Comparison of ENCODE assay signal across 20 cellular contexts in genomic region chr3:48697952-48698351, GRCh38. TPM values are rescaled to one million over a fixed set of nuclear protein-coding genes. Genes with fewer than 3 reads are reported as not detected.
DNase-seq lines count a peak whose midpoint lies in the region; ATAC-seq and TF ChIP-seq lines count a peak whose summit lies in the region.
"Had no signal": no experiment of that assay in that cellular context is flagged by ENCODE, and none has a peak within 500 bp of the region (broad histone marks: within the 10 kb centered on the region; RNA-seq: fewer than 3 reads in every experiment).

No MANE protein-coding gene starts in this region.

- no TSS peak for BruUV-seq in OCI-LY7 (replicated peaks; lab: Mats Ljungman, UMichigan)

- no peaks in the 10 kb centered on the region for H3K27me3 ChIP-seq in tibial nerve
- H3K27me3 ChIP-seq: heart right ventricle had no signal

- POLR2A ChIA-PET in OCI-LY7 (lab: Charles Lee), result interaction anchor here (1.0 kb wide), 1 partner anchor 10 kb away, joined by 3 read pairs; no protein-coding TSS in a partner anchor

- 80 to 82% methylated on average over 3 of the region's 3 CpGs for WGBS in tibial nerve, 2 donors

- H3K27ac ChIP-seq in OCI-LY7 (ENCODE audit: low read depth, low read length, poor library complexity, severe bottlenecking) (no peak overlapping the region), tibial nerve (peak overlapping the region in 3 of 4 donors; percentile 18 to 98 (median 98))
- H3K27ac ChIP-seq: heart right ventricle had no signal

- intact Hi-C loops in OCI-LY7 (cut with micrococcal nuclease; ENCODE audit: unreplicated experiment), result no loop called here

- no peak for TF ChIP-seq POLR2A in tibial nerve (IDR thresholded peaks at IDR 0.05)

- peaks cover 19% of the 10 kb centered on the region for H3K4me1 Mint-ChIP-seq in stimulated activated naive CD8-positive, alpha-beta T cell treated with anti-CD3 and anti-CD28 coated beads, Interleukin-15, amount 100 ng/mL, for 72 hours

- no peak overlapping the region for H3K4me3 ChIP-seq in OCI-LY7 (ENCODE audit: low read depth, low read length, poor library complexity, severe bottlenecking)
- no peak overlapping the region for H3K4me3 ChIP-seq in tibial nerve
- H3K4me3 ChIP-seq: heart right ventricle had no signal

- ATAC-seq in stimulated activated naive CD8-positive, alpha-beta T cell treated with anti-CD3 and anti-CD28 coated beads, Interleukin-15, amount 100 ng/mL, for 72 hours, result peak; percentile 35
- no peak for ATAC-seq in stimulated activated naive CD8-positive, alpha-beta T cell treated with anti-CD3 and anti-CD28 coated beads, Interleukin-15, Interleukin-2, amounts not matched to agents 100 U/mL and 50 U/mL, for 24 hours
- ATAC-seq in esophagus mucosa (peak; percentile 14), HG02759 (IDR thresholded peaks at IDR 0.05; ENCODE audit: unreplicated experiment) (no peak)
- ATAC-seq: effector memory CD8-positive, alpha-beta T cell; heart right ventricle had no signal

- H3K4me3 Mint-ChIP-seq in stimulated activated naive CD8-positive, alpha-beta T cell treated with anti-CD3 and anti-CD28 coated beads, Interleukin-15, amount 100 ng/mL, for 72 hours, result no peak overlapping the region
- H3K4me3 Mint-ChIP-seq: effector memory CD8-positive, alpha-beta T cell had no signal

- H3K79me2 ChIP-seq in OCI-LY7 (ENCODE audit: insufficient read depth, low read depth, low read length), result peaks cover 65% of the 10 kb centered on the region

- peaks cover 4% of the 10 kb centered on the region; the same call in 1 of the 2 replicates for H4K20me1 ChIP-seq in OCI-LY7 (ENCODE audit: insufficient read depth, low read length)

- H3K27me3 Mint-ChIP-seq in stimulated activated naive CD8-positive, alpha-beta T cell treated with anti-CD3 and anti-CD28 coated beads, Interleukin-15, amount 100 ng/mL, for 72 hours, result no peaks in the 10 kb centered on the region
- H3K27me3 Mint-ChIP-seq: effector memory CD8-positive, alpha-beta T cell had no signal

- H3K4me1 ChIP-seq in OCI-LY7 (ENCODE audit: insufficient read depth, low read length, poor library complexity, severe bottlenecking) (no peaks in the 10 kb centered on the region), tibial nerve (peaks cover 0 to 52% (median 10%) of the 10 kb centered on the region in 4 donors)

- H3K9me3 Mint-ChIP-seq in stimulated activated naive CD8-positive, alpha-beta T cell treated with anti-CD3 and anti-CD28 coated beads, Interleukin-15, amount 100 ng/mL, for 72 hours, result peaks cover 0 to 5% of the 10 kb centered on the region in 2 donors
- H3K9me3 Mint-ChIP-seq: effector memory CD8-positive, alpha-beta T cell had no signal

- H3K36me3 ChIP-seq in OCI-LY7 (ENCODE audit: insufficient read depth, low read length), result peaks cover 87% of the 10 kb centered on the region
- H3K36me3 ChIP-seq in tibial nerve, result peaks cover 0 to 39% (median 6%) of the 10 kb centered on the region in 3 donors

- TF ChIP-seq CTCF in OCI-LY7 (conservative IDR thresholded peaks at IDR 0.05; ENCODE audit: low read length), result peak; percentile 46
- TF ChIP-seq CTCF in tibial nerve (IDR thresholded peaks at IDR 0.05), result no peak

- H3K9me3 ChIP-seq in OCI-LY7 (ENCODE audit: low read length) (no peaks in the 10 kb centered on the region), tibial nerve (no peaks in the 10 kb centered on the region)
- H3K9me3 ChIP-seq: heart right ventricle had no signal

- TF ChIP-seq EP300 in tibial nerve (IDR thresholded peaks at IDR 0.05), result no peak

- H3K27ac Mint-ChIP-seq in stimulated activated naive CD8-positive, alpha-beta T cell treated with anti-CD3 and anti-CD28 coated beads, Interleukin-15, amount 100 ng/mL, for 72 hours, result no peak overlapping the region

- H2AFZ ChIP-seq in OCI-LY7 (ENCODE audit: low read length), result no peak overlapping the region

- no peaks in the 10 kb centered on the region for H3K9me2 ChIP-seq in OCI-LY7 (ENCODE audit: insufficient read depth, low read length)

- DNase-seq in stimulated activated naive CD8-positive, alpha-beta T cell treated with anti-CD3 and anti-CD28 coated beads, Interleukin-15, amount 100 ng/mL, for 72 hours, result no peak
- no peak for DNase-seq in stimulated activated naive CD8-positive, alpha-beta T cell treated with anti-CD3 and anti-CD28 coated beads, Interleukin-15, Interleukin-2, amounts not matched to agents 100 U/mL and 50 U/mL, for 24 hours
- DNase-seq in OCI-LY7 (ENCODE audit: low spot score) (no peak), tibial nerve (ENCODE audit: low spot score in 2 of 2) (no peak), NCI-H146 treated with DMSO at 0.1 percent for 48 hours (lab: John Stamatoyannopoulos, UW; ENCODE audit: unreplicated experiment) (no peak), HK-2 (ENCODE audit: unreplicated experiment) (no peak)
- DNase-seq: activated CD4-positive, CD25-positive, alpha-beta regulatory T cell; activated effector memory CD4-positive, alpha-beta T cell treated with Interleukin-2 at 50 U/mL for 16 hours; AML-193; amygdala; central memory CD4-positive, alpha-beta T cell; effector memory CD8-positive, alpha-beta T cell; heart right ventricle; NCI-H2029; NCI-H510A; SHP77; stimulated activated CD4-positive, alpha-beta T cell treated with anti-CD3 and anti-CD28 coated beads, Interleukin-1b, Interleukin-23, amount 100 ng/mL, for 48 hours; T-helper 2 cell had no signal

- CTCF ChIA-PET in OCI-LY7 (lab: Charles Lee; ENCODE audit: unreplicated experiment), result no interaction called here

- no peak overlapping the region for H3K4me2 ChIP-seq in OCI-LY7 (ENCODE audit: low read length)

RNA-seq across cellular contexts. Expression of gene NCKIPSD, which starts 12.2 kb away (rescaled TPM):
- total RNA-seq in OCI-LY7 (2014; rRNA removed; shearing (Covaris generic)), result 34.8 and 42.1 TPM in 2 replicates
- total RNA-seq in OCI-LY7 (2022), result 33.9 and 39.9 TPM in 2 replicates
- 12.6 TPM for total RNA-seq in esophagus mucosa
- 10 to 100 TPM; 32.4 to 88.5 (median 51.8) TPM for total RNA-seq in tibial nerve

RNA-seq across cellular contexts. Expression of gene IP6K2, which starts 19.1 kb away (rescaled TPM):
- 63.4 and 77.0 TPM in 2 replicates for total RNA-seq in OCI-LY7 (2014; rRNA removed; shearing (Covaris generic))
- 92.7 and 96.9 TPM in 2 replicates for total RNA-seq in OCI-LY7 (2022)
- total RNA-seq in esophagus mucosa, result 53.1 TPM
- total RNA-seq in tibial nerve, result 100 to 1,000 TPM; 130 to 202 (median 171) TPM

RNA-seq across cellular contexts. Expression of gene CELSR3, which starts 35.3 kb away (rescaled TPM):
- 2.3 and 3.0 TPM in 2 replicates for total RNA-seq in OCI-LY7 (2014; rRNA removed; shearing (Covaris generic))
- total RNA-seq in OCI-LY7 (2022), result 8.4 and 9.1 TPM in 2 replicates
- 0.88 TPM for total RNA-seq in esophagus mucosa
- 10 to 100 TPM in 1 of 4 donors, 1 to 10 TPM in 2, under 1 TPM in 1; 0.87 to 13.5 (median 1.5) TPM for total RNA-seq in tibial nerve

Comparison
In these comparisons a context has a peak if more than half of its experiments do, and no peak if none do; other contexts are left out.
1. ATAC-seq: peak in stimulated activated naive CD8-positive, alpha-beta T cell treated with anti-CD3 and anti-CD28 coated beads, Interleukin-15, amount 100 ng/mL, for 72 hours (single experiment) and esophagus mucosa (single experiment); none in stimulated activated naive CD8-positive, alpha-beta T cell treated with anti-CD3 and anti-CD28 coated beads, Interleukin-15, Interleukin-2, amounts not matched to agents 100 U/mL and 50 U/mL, for 24 hours (single experiment) and HG02759 (single experiment).